In genomic region chr3:169940486-169941181, GRCh38 we compare ENCODE assay signal across 1 cellular context.
TF ChIP-seq lines count a peak whose summit lies in the region.

No MANE protein-coding gene starts in this region.

TF ChIP-seq in GM12878, 131 proteins besides CTCF, POLR2A, EP300 and RAD21 (continued from another document):
- TF ChIP-seq CEBPZ (IDR thresholded peaks at IDR 0.05; ENCODE audit: low read depth, low read length): no peak
- no peak for TF ChIP-seq HDGF (IDR thresholded peaks at IDR 0.05)
- TF ChIP-seq ZNF274 (IDR thresholded peaks at IDR 0.05; ENCODE audit: insufficient read depth, insufficient read length): no peak
- TF ChIP-seq NRF1 (conservative IDR thresholded peaks at IDR 0.05; ENCODE audit: low read depth, low read length): no peak
- no peak for TF ChIP-seq SREBF2 (IDR thresholded peaks at IDR 0.05; ENCODE audit: low read length)
- TF ChIP-seq TCF3 (IDR thresholded peaks at IDR 0.05; ENCODE audit: borderline replicate concordance, insufficient read depth, low read depth, low read length): peak; percentile 83
- TF ChIP-seq TCF12 (IDR thresholded peaks at IDR 0.05; ENCODE audit: low read depth, low read length): peak; percentile 95
- no peak for TF ChIP-seq CHD4 (IDR thresholded peaks at IDR 0.05)
- TF ChIP-seq ZBTB33 (IDR thresholded peaks at IDR 0.05): no peak
- TF ChIP-seq EGR1 (IDR thresholded peaks at IDR 0.05; ENCODE audit: borderline replicate concordance in 1 of 2, low read depth in 2 of 2, low read length in 2 of 2): no peak
- TF ChIP-seq SPI1 (IDR thresholded peaks at IDR 0.05; ENCODE audit: borderline replicate concordance, insufficient read depth, low read depth, low read length): peak; percentile 98
- TF ChIP-seq NFXL1 (IDR thresholded peaks at IDR 0.05; ENCODE audit: borderline replicate concordance): no peak
- no peak for TF ChIP-seq KAT2A (conservative IDR thresholded peaks at IDR 0.05; ENCODE audit: control insufficient read depth, low read depth, low read length)
